18 cellular contexts compared by ENCODE assay signal in genomic region chr6:162854734-162855191, GRCh38.
DNase-seq lines count a peak whose midpoint lies in the region; ATAC-seq, FAIRE-seq and TF ChIP-seq lines count a peak whose summit lies in the region.
"Had no signal": no experiment of that assay in that cellular context is flagged by ENCODE, and none has a peak within 500 bp of the region (broad histone marks: within the 10 kb centered on the region; RNA-seq: fewer than 3 reads in every experiment).

No MANE protein-coding gene starts in this region.

- no peak overlapping the region for H3K4me3 ChIP-seq in H1 (ENCODE audit: extremely low read depth in 1 of 4, insufficient read depth in 2 of 4, low read depth in 3 of 4, low read length in 4 of 4)
- H3K4me3 ChIP-seq in neural progenitor cell, result no peak overlapping the region
- H3K4me3 ChIP-seq in aorta (ENCODE audit: low read length in 2 of 2), result no peak overlapping the region
- H3K4me3 ChIP-seq: ascending aorta, lower lobe of right lung, sigmoid colon, vagina had no signal

- H4K8ac ChIP-seq in H1 (ENCODE audit: extremely low read depth, insufficient read depth, low read length), result no peak overlapping the region

- no peak for FAIRE-seq in H1 (lab: Jason Lieb, UNC)
- FAIRE-seq in D721Med (lab: Jason Lieb, UNC), result no peak
- FAIRE-seq: H54, HepG2 had no signal

- DNase-seq in DMS53 treated with DMSO at 0.1 percent for 48 hours (lab: John Stamatoyannopoulos, UW; ENCODE audit: unreplicated experiment) (peak; percentile 52), NCI-H524 (lab: John Stamatoyannopoulos, UW) (peak; percentile 100), H1 (ENCODE audit: low read depth in 1 of 2, low spot score in 2 of 2) (no peak), neural progenitor cell (ENCODE audit: low spot score) (peak; percentile 23), D721Med (ENCODE audit: insufficient read length, low spot score) (no peak), aorta (no peak), NCI-H226 (no peak)
- DNase-seq: activated CD8-positive, alpha-beta T cell treated with anti-CD3 and anti-CD28 coated beads, Interleukin-2, amount 10 ng/mL, durations not matched to agents 7 days and 5 days; lower lobe of right lung; NCI-H2107; sigmoid colon; stimulated activated CD4-positive, alpha-beta T cell treated with anti-CD3 and anti-CD28 coated beads, Interleukin-4, amount 100 ng/mL, for 4 hours had no signal

- H3K27ac Mint-ChIP-seq in neural progenitor cell, result peak overlapping the region; percentile 80
- H3K27ac Mint-ChIP-seq: activated CD8-positive, alpha-beta T cell treated with anti-CD3 and anti-CD28 coated beads, Interleukin-2, amount 10 ng/mL, durations not matched to agents 7 days and 5 days; B cell had no signal

- TF ChIP-seq CTCF in H1 (IDR thresholded peaks at IDR 0.05; ENCODE audit: control extremely low read depth in 1 of 3, insufficient read depth in 1 of 3, low read depth in 1 of 3, low read length in 3 of 3) (no peak), neural progenitor cell (IDR thresholded peaks at IDR 0.05) (no peak), D721Med (IDR thresholded peaks at IDR 0.05; ENCODE audit: insufficient read depth, missing control alignments) (no peak)

- no peaks in the 10 kb centered on the region for H3K27me3 ChIP-seq in H1 (replicated peaks in 1 of 4; ENCODE audit: control insufficient read depth in 3 of 4, extremely low read depth in 1 of 4, insufficient read depth in 3 of 4, low read length in 3 of 4)
- no peaks in the 10 kb centered on the region for H3K27me3 ChIP-seq in neural progenitor cell
- H3K27me3 ChIP-seq in aorta (ENCODE audit: control insufficient read depth in 1 of 2, insufficient read depth in 2 of 2, low read length in 1 of 2), result no peaks in the 10 kb centered on the region
- H3K27me3 ChIP-seq: ascending aorta, sigmoid colon, vagina had no signal

- no peak overlapping the region for H3K56ac ChIP-seq in H1 (replicated peaks; ENCODE audit: insufficient read length, low read depth, low read length)

- peaks cover 11% of the 10 kb centered on the region for H3K9me3 Mint-ChIP-seq in neural progenitor cell

- no peak overlapping the region for H3K4me3 Mint-ChIP-seq in neural progenitor cell
- H3K4me3 Mint-ChIP-seq: activated CD8-positive, alpha-beta T cell treated with anti-CD3 and anti-CD28 coated beads, Interleukin-2, amount 10 ng/mL, durations not matched to agents 7 days and 5 days; B cell had no signal

- H2BK120ac ChIP-seq in H1 (replicated peaks; ENCODE audit: low read depth, low read length), result peak overlapping the region; percentile 18

- no peak overlapping the region for H4K5ac ChIP-seq in H1 (ENCODE audit: insufficient read length, low read depth, low read length)

- peak overlapping the region; percentile 60; the same call in 1 of the 2 replicates for H2AK5ac ChIP-seq in H1 (ENCODE audit: low read depth, low read length)

- POLR2A ChIA-PET in H1 (lab: Charles Lee; ENCODE audit: partially characterized antibody), result no interaction called here

- no peak overlapping the region for H3K14ac ChIP-seq in H1 (ENCODE audit: insufficient read length)

- no peaks in the 10 kb centered on the region for H3K27me3 Mint-ChIP-seq in neural progenitor cell (ENCODE audit: insufficient read depth, low read depth)
- H3K27me3 Mint-ChIP-seq: B cell had no signal

- H3K9ac ChIP-seq in H1 (replicated peaks in 1 of 4; ENCODE audit: extremely low read depth in 1 of 4, low read depth in 3 of 4, low read length in 3 of 4), result no peak overlapping the region; a peak in 1 of 7 replicates
- no peak overlapping the region for H3K9ac ChIP-seq in neural progenitor cell

- H3F3A ChIP-seq in neural progenitor cell (ENCODE audit: low read depth), result peaks cover 27% of the 10 kb centered on the region

- H3K4me1 Mint-ChIP-seq in neural progenitor cell, result peaks cover 57% of the 10 kb centered on the region
- H3K4me1 Mint-ChIP-seq: B cell had no signal

- H2AFZ ChIP-seq in H1 (ENCODE audit: low read length) (peak overlapping the region; percentile 99), neural progenitor cell (replicated peaks) (peak overlapping the region; percentile 87)

- ATAC-seq in aorta (ENCODE audit: low FRiP score) (no peak), GM19395 (IDR thresholded peaks at IDR 0.05; ENCODE audit: unreplicated experiment) (no peak)
- ATAC-seq: activated CD8-positive, alpha-beta T cell treated with anti-CD3 and anti-CD28 coated beads, Interleukin-2, amount 10 ng/mL, durations not matched to agents 7 days and 5 days; HepG2; lower lobe of right lung had no signal

- H3K27ac ChIP-seq in H1 (ENCODE audit: low read depth, low read length) (0 out of 2 replicates have a peak overlapping the region, but pooled peaks have one; percentile 14), neural progenitor cell (no peak overlapping the region), aorta (ENCODE audit: low read depth in 1 of 2, low read length in 2 of 2) (no peak overlapping the region)
- H3K27ac ChIP-seq: ascending aorta, lower lobe of right lung, sigmoid colon, vagina had no signal

- H3K4me1 ChIP-seq in H1 (replicated peaks in 1 of 4; ENCODE audit: control insufficient read depth in 3 of 4, insufficient read depth in 4 of 4, low read length in 3 of 4) (peaks cover 2 to 8% (median 6%) of the 10 kb centered on the region in 4 experiments; a peak in 5 of 7 replicates), neural progenitor cell (peaks cover 41% of the 10 kb centered on the region), aorta (ENCODE audit: control insufficient read depth in 1 of 2, insufficient read depth in 2 of 2, low read length in 2 of 2) (no peaks in the 10 kb centered on the region)
- H3K4me1 ChIP-seq: ascending aorta, lower lobe of right lung, sigmoid colon, vagina had no signal

- peak overlapping the region; percentile 50; the same call in 1 of the 2 replicates for H2BK5ac ChIP-seq in H1 (ENCODE audit: low read depth, low read length)

- H2BK12ac ChIP-seq in H1 (ENCODE audit: low read depth, low read length), result peak overlapping the region; percentile 77; the same call in 1 of the 2 replicates

- no peaks in the 10 kb centered on the region for H3K79me1 ChIP-seq in H1 (ENCODE audit: low read depth, low read length)

- no peak for TF ChIP-seq RAD21 in H1 (IDR thresholded peaks at IDR 0.05 in 1 of 2, conservative IDR thresholded peaks at IDR 0.05 in 1 of 2; ENCODE audit: low read depth in 2 of 2, low read length in 2 of 2)

- H2BK15ac ChIP-seq in H1 (ENCODE audit: low read length), result peak overlapping the region; percentile 93; the same call in 1 of the 2 replicates

- no peak overlapping the region for H3K23ac ChIP-seq in H1 (ENCODE audit: insufficient read length)

- H3K9me3 ChIP-seq in H1 (ENCODE audit: insufficient read depth in 2 of 2, low read depth in 1 of 2, low read length in 1 of 2) (no peaks in the 10 kb centered on the region; a peak in 1 of 4 replicates), neural progenitor cell (ENCODE audit: low read depth) (no peaks in the 10 kb centered on the region), aorta (ENCODE audit: control insufficient read depth, low read length) (no peaks in the 10 kb centered on the region)
- H3K9me3 ChIP-seq: ascending aorta, lower lobe of right lung, sigmoid colon, vagina had no signal

- peaks cover 2% of the 10 kb centered on the region for H3K36me3 Mint-ChIP-seq in neural progenitor cell

- no peak overlapping the region for H3K4me2 ChIP-seq in H1 (ENCODE audit: insufficient read depth in 1 of 2, low read depth in 2 of 2, low read length in 2 of 2)
- peak overlapping the region; percentile 4 for H3K4me2 ChIP-seq in neural progenitor cell

- H3K23me2 ChIP-seq in H1 (ENCODE audit: low read depth, low read length), result no peaks in the 10 kb centered on the region

- 94% methylated on average over 20 of the region's 20 CpGs; no CpG with 5 or more reads in 1 of the 2 experiments for WGBS in H1 (ENCODE audit: extremely low coverage in 1 of 2, insufficient coverage in 1 of 2, insufficient read length in 1 of 2, insufficient replicate concordance in 2 of 2, low coverage in 1 of 2, low lambda C conversion rate in 2 of 2, missing lambda C conversion rate in 1 of 2), 2 experiments
- 71 to 85% methylated on average over 20 of the region's 20 CpGs for WGBS in aorta, 2 donors

- H3K4ac ChIP-seq in H1 (replicated peaks; ENCODE audit: insufficient read length, low read depth, low read length), result peak overlapping the region; percentile 81

- CTCF ChIA-PET in H1 (lab: Charles Lee; ENCODE audit: partially characterized antibody), result interaction anchor here (1.1 to 1.3 kb wide), 4 partner anchors 8 to 411 kb away, joined by 3 to 8 read pairs (median 4); no protein-coding TSS in a partner anchor

- H3K79me2 ChIP-seq in H1 (ENCODE audit: control insufficient read depth in 1 of 2, insufficient read depth in 2 of 2, low read length in 2 of 2) (no peaks in the 10 kb centered on the region), neural progenitor cell (ENCODE audit: low read depth) (no peaks in the 10 kb centered on the region)

- peak overlapping the region; percentile 91 for H3K18ac ChIP-seq in H1 (ENCODE audit: extremely low read depth, low read length)

- no peak for TF ChIP-seq POLR2A in H1 (IDR thresholded peaks at IDR 0.05; ENCODE audit: control extremely low read depth in 1 of 2, low read depth in 2 of 2, low read length in 2 of 2)

- TF ChIP-seq EP300 in H1 (IDR thresholded peaks at IDR 0.05; ENCODE audit: borderline replicate concordance in 1 of 2, low read depth in 2 of 2, low read length in 2 of 2), result no peak

- H4K91ac ChIP-seq in H1 (replicated peaks; ENCODE audit: insufficient read length, low read length), result peak overlapping the region; percentile 0

- peak overlapping the region; percentile 94; the same call in 1 of the 2 replicates for H2BK20ac ChIP-seq in H1 (ENCODE audit: low read length)

- intact Hi-C loops in aorta (cut with DNase I), result no loop called here

- H3K36me3 ChIP-seq in H1 (ENCODE audit: control insufficient read depth in 2 of 4, insufficient read depth in 4 of 4, low read length in 3 of 4), result no peaks in the 10 kb centered on the region
- no peaks in the 10 kb centered on the region for H3K36me3 ChIP-seq in neural progenitor cell
- H3K36me3 ChIP-seq in aorta (ENCODE audit: control insufficient read depth in 1 of 2, insufficient read depth in 2 of 2, low read length in 1 of 2), result no peaks in the 10 kb centered on the region
- H3K36me3 ChIP-seq: ascending aorta, lower lobe of right lung, sigmoid colon, vagina had no signal

- H4K20me1 ChIP-seq in H1 (replicated peaks in 1 of 2; ENCODE audit: control insufficient read depth in 1 of 2, insufficient read depth in 2 of 2, low read length in 2 of 2) (no peaks in the 10 kb centered on the region), neural progenitor cell (ENCODE audit: low read depth) (no peaks in the 10 kb centered on the region)

TF ChIP-seq in H1, 55 proteins besides CTCF, POLR2A, EP300 and RAD21:
- TF ChIP-seq ZNF274 (IDR thresholded peaks at IDR 0.05; ENCODE audit: borderline replicate concordance, extremely low read depth, low read length) (no peak), POU5F1 (IDR thresholded peaks at IDR 0.05; ENCODE audit: low read depth, low read length) (no peak), SP2 (IDR thresholded peaks at IDR 0.05; ENCODE audit: low read length) (no peak)

Comparison
In these comparisons a context has a peak if more than half of its experiments do, and no peak if none do; other contexts are left out.
1. DNase-seq: peak in DMS53 treated with DMSO at 0.1 percent for 48 hours (single experiment), NCI-H524 (2 of 2) and neural progenitor cell (single experiment); none in H1 (0 of 2), D721Med (single experiment), aorta (0 of 2) and NCI-H226 (single experiment).